ENCODE assay signal across 19 cellular contexts in genomic region chr9:121963542-121963995, GRCh38.
A peak's percentile ranks its signal among the peaks of the same experiment; 100 is the strongest.
DNase-seq lines count a peak whose midpoint lies in the region; TF ChIP-seq lines count a peak whose summit lies in the region.
"Had no signal": no experiment of that assay in that cellular context is flagged by ENCODE, and none has a peak within 500 bp of the region (broad histone marks: within the 10 kb centered on the region; RNA-seq: fewer than 3 reads in every experiment).

No MANE protein-coding gene starts in this region.

- H3K9ac ChIP-seq in endodermal cell (ENCODE audit: extremely low read depth, low read length, poor library complexity, severe bottlenecking) = no peak overlapping the region

- TF ChIP-seq CTCF in HEK293 (tag by site-specific recombination; IDR thresholded peaks at IDR 0.05) = no peak
- TF ChIP-seq CTCF in epithelial cell of esophagus (IDR thresholded peaks at IDR 0.05; ENCODE audit: insufficient read depth, low read depth, low read length, missing control alignments) = no peak
- no peak for TF ChIP-seq CTCF in tibial nerve (IDR thresholded peaks at IDR 0.05)
- no peak for TF ChIP-seq CTCF in GM13976 (IDR thresholded peaks at IDR 0.05; ENCODE audit: borderline replicate concordance, control extremely low read depth, extremely low read depth, insufficient read depth, missing control alignments)
- no peak for TF ChIP-seq CTCF in endodermal cell (conservative IDR thresholded peaks at IDR 0.05)

- DNase-seq in RKO (ENCODE audit: low spot score) = peak; percentile 22
- peak; percentile 93 for DNase-seq in epithelial cell of esophagus (ENCODE audit: low read depth)
- DNase-seq in putamen (ENCODE audit: low spot score) = peak; percentile 65
- no peak for DNase-seq in NCI-H748 treated with DMSO at 0.1 percent for 48 hours (lab: John Stamatoyannopoulos, UW)
- DNase-seq in tibial nerve (ENCODE audit: low spot score in 2 of 2) = no peak
- DNase-seq in GM13976 (ENCODE audit: low spot score) = no peak
- no peak for DNase-seq in endodermal cell
- DNase-seq: activated CD4-positive, CD25-positive, alpha-beta regulatory T cell treated with anti-CD3 and anti-CD28 coated beads, Interleukin-2, amount 50 U/mL, for 72 hours; activated naive CD4-positive, alpha-beta T cell treated with anti-CD3 and anti-CD28 coated beads for 36 hours; effector memory CD4-positive, alpha-beta T cell; KG1; mucosa of descending colon; NCI-H187; NCI-H526; occipital lobe had no signal

- 65 to 73% methylated on average over 7 of the region's 7 CpGs for WGBS in tibial nerve, 2 donors
- WGBS in endodermal cell (ENCODE audit: insufficient coverage in 1 of 2, insufficient read length in 1 of 2), 2 experiments = 84% methylated on average over 7 of the region's 7 CpGs

- no peaks in the 10 kb centered on the region for H3K27me3 ChIP-seq in tibial nerve
- no peaks in the 10 kb centered on the region for H3K27me3 ChIP-seq in endodermal cell (ENCODE audit: control insufficient read depth, insufficient read depth, low read length, poor library complexity, severe bottlenecking)
- H3K27me3 ChIP-seq: cardiac muscle cell had no signal

- no peak overlapping the region for H3K27ac ChIP-seq in HEK293 (ENCODE audit: extremely low read depth, low read depth, low read length)
- no peak overlapping the region for H3K27ac ChIP-seq in tibial nerve
- no peak overlapping the region for H3K27ac ChIP-seq in endodermal cell (ENCODE audit: low read depth, low read length)
- H3K27ac ChIP-seq: C4-2B, cardiac muscle cell had no signal

- no peak for TF ChIP-seq EP300 in tibial nerve (IDR thresholded peaks at IDR 0.05)

- peaks cover 15% of the 10 kb centered on the region for H3K27me3 Mint-ChIP-seq in endodermal cell (ENCODE audit: insufficient read depth)

- H3K4me1 Mint-ChIP-seq in endodermal cell = no peaks in the 10 kb centered on the region

- TF ChIP-seq POLR2A in tibial nerve (IDR thresholded peaks at IDR 0.05) = no peak

- in situ Hi-C loops in GM13976 (cut with MboI; ENCODE audit: low sequenced_read_pairs, unreplicated experiment) = no loop called here

- CTCF ChIA-PET in HEK293 (lab: Yijun Ruan, JAX) = interaction anchor here (0.6 kb wide), 1 partner anchor 73 kb away, joined by 4 read pairs; no protein-coding TSS in a partner anchor

- H3K27ac Mint-ChIP-seq in endodermal cell = no peak overlapping the region
- H3K27ac Mint-ChIP-seq: activated naive CD4-positive, alpha-beta T cell treated with anti-CD3 and anti-CD28 coated beads for 36 hours had no signal

- H3K9me3 Mint-ChIP-seq in endodermal cell = no peaks in the 10 kb centered on the region
- H3K9me3 Mint-ChIP-seq: activated naive CD4-positive, alpha-beta T cell treated with anti-CD3 and anti-CD28 coated beads for 36 hours had no signal

- H3K4me1 ChIP-seq in HEK293 (ENCODE audit: control insufficient read depth, insufficient read depth, low read length) (no peaks in the 10 kb centered on the region), tibial nerve (no peaks in the 10 kb centered on the region), endodermal cell (ENCODE audit: control insufficient read depth, insufficient read depth, low read length) (no peaks in the 10 kb centered on the region)
- H3K4me1 ChIP-seq: HAP-1 had no signal

- no peak overlapping the region for H3K4me3 ChIP-seq in HEK293 (ENCODE audit: low read depth, low read length)
- H3K4me3 ChIP-seq in epithelial cell of esophagus (ENCODE audit: low read length) = peak overlapping the region; percentile 56
- H3K4me3 ChIP-seq in tibial nerve = no peak overlapping the region
- no peak overlapping the region for H3K4me3 ChIP-seq in endodermal cell (ENCODE audit: low read length)
- H3K4me3 ChIP-seq: cardiac muscle cell, HAP-1, mucosa of descending colon had no signal

- no peak overlapping the region for H3K4me3 Mint-ChIP-seq in endodermal cell
- H3K4me3 Mint-ChIP-seq: activated naive CD4-positive, alpha-beta T cell treated with anti-CD3 and anti-CD28 coated beads for 36 hours had no signal

- H3K36me3 Mint-ChIP-seq in endodermal cell (ENCODE audit: low read depth) = no peaks in the 10 kb centered on the region

- H3K36me3 ChIP-seq in HEK293 (ENCODE audit: control insufficient read depth in 2 of 2, insufficient read depth in 1 of 2, low read length in 2 of 2) = no peaks in the 10 kb centered on the region
- peaks cover 0 to 4% (median 0%) of the 10 kb centered on the region in 3 donors for H3K36me3 ChIP-seq in tibial nerve
- H3K36me3 ChIP-seq in endodermal cell (ENCODE audit: control insufficient read depth, insufficient read depth, low read length) = no peaks in the 10 kb centered on the region
- H3K36me3 ChIP-seq: cardiac muscle cell, HAP-1 had no signal

- H3K9me3 ChIP-seq in HEK293 (ENCODE audit: control insufficient read depth, insufficient read depth, low read depth, low read length) (no peaks in the 10 kb centered on the region), tibial nerve (no peaks in the 10 kb centered on the region), endodermal cell (ENCODE audit: control insufficient read depth, low read length) (no peaks in the 10 kb centered on the region)
- H3K9me3 ChIP-seq: HAP-1, mucosa of descending colon had no signal

- POLR2A ChIA-PET in HEK293 (lab: Yijun Ruan, JAX) = no interaction called here

TF ChIP-seq in HEK293, 187 proteins besides CTCF, POLR2A, EP300 and RAD21:
- no peak for TF ChIP-seq ZNF175 (tag by site-specific recombination; IDR thresholded peaks at IDR 0.05)
- TF ChIP-seq, protein P1, sequence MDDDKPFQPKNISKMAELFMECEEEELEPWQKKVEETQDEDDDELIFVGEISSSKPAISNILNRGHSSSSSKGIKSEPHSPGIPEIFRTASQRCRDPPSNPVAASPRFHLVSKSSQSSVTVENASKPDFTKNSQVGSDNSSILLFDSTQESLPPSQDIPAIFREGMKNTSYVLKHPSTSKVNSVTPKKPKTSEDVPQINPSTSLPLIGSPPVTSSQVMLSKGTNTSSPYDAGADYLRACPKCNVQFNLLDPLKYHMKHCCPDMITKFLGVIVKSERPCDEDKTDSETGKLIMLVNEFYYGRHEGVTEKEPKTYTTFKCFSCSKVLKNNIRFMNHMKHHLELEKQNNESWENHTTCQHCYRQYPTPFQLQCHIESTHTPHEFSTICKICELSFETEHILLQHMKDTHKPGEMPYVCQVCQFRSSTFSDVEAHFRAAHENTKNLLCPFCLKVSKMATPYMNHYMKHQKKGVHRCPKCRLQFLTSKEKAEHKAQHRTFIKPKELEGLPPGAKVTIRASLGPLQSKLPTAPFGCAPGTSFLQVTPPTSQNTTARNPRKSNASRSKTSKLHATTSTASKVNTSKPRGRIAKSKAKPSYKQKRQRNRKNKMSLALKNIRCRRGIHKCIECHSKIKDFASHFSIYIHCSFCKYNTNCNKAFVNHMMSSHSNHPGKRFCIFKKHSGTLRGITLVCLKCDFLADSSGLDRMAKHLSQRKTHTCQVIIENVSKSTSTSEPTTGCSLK (tag by site-specific recombination; IDR thresholded peaks at IDR 0.05) = no peak
- no peak for TF ChIP-seq OVOL3 (tag by site-specific recombination; IDR thresholded peaks at IDR 0.05)
- TF ChIP-seq ZNF138 (tag by site-specific recombination; IDR thresholded peaks at IDR 0.05; ENCODE audit: borderline replicate concordance) = no peak
- TF ChIP-seq ZXDB (tag by site-specific recombination; IDR thresholded peaks at IDR 0.05) = no peak
- TF ChIP-seq ZBTB7A (tag by site-specific recombination; IDR thresholded peaks at IDR 0.05; ENCODE audit: low read depth) = no peak
- TF ChIP-seq ZNF555 (tag by site-specific recombination; conservative IDR thresholded peaks at IDR 0.05) = no peak
- TF ChIP-seq ZBTB6 (tag by site-specific recombination; IDR thresholded peaks at IDR 0.05) = no peak
- peak; percentile 57 for TF ChIP-seq PRDM10 (tag by site-specific recombination; IDR thresholded peaks at IDR 0.05)

Comparison
In these comparisons a context has a peak if more than half of its experiments do, and no peak if none do; other contexts are left out.
1. DNase-seq: peak in RKO (single experiment), epithelial cell of esophagus (single experiment) and putamen (single experiment); none in NCI-H748 treated with DMSO at 0.1 percent for 48 hours (single experiment), tibial nerve (0 of 2), GM13976 (single experiment) and endodermal cell (single experiment).